1 cellular context compared by ENCODE assay signal in the genomic region with DNA sequence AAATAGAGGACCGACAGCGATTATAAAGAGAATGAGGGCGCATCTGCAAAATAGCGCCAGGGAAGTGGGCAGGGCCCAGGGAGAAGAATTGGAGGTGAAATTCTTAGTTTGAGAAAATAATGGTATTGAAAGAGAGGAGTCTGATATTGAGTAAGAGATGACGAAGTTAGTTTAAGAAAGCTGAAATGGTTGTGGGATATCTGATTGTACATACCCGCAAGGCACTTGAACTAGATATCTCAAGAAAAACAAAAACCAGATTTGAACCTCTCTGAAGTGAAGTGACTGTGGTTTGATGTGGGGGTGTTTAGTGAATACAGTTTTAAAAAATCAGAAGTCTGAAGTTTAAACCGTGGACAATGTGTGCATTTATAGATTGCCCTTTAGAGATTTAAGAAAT.
TF ChIP-seq lines count a peak whose summit lies in the region.

No MANE protein-coding gene starts in this region.

TF ChIP-seq in WTC11, 78 proteins besides CTCF, POLR2A, EP300 and RAD21 (continued from another document):
- TF ChIP-seq, protein P1, sequence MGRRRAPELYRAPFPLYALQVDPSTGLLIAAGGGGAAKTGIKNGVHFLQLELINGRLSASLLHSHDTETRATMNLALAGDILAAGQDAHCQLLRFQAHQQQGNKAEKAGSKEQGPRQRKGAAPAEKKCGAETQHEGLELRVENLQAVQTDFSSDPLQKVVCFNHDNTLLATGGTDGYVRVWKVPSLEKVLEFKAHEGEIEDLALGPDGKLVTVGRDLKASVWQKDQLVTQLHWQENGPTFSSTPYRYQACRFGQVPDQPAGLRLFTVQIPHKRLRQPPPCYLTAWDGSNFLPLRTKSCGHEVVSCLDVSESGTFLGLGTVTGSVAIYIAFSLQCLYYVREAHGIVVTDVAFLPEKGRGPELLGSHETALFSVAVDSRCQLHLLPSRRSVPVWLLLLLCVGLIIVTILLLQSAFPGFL (CRISPR knock-in tag; IDR thresholded peaks at IDR 0.05; ENCODE audit: borderline replicate concordance): no peak
- no peak for TF ChIP-seq NR1H2 (CRISPR knock-in tag; IDR thresholded peaks at IDR 0.05)
- no peak for TF ChIP-seq SMAD3 (CRISPR knock-in tag; IDR thresholded peaks at IDR 0.05; ENCODE audit: borderline replicate concordance)
- TF ChIP-seq, protein P2, sequence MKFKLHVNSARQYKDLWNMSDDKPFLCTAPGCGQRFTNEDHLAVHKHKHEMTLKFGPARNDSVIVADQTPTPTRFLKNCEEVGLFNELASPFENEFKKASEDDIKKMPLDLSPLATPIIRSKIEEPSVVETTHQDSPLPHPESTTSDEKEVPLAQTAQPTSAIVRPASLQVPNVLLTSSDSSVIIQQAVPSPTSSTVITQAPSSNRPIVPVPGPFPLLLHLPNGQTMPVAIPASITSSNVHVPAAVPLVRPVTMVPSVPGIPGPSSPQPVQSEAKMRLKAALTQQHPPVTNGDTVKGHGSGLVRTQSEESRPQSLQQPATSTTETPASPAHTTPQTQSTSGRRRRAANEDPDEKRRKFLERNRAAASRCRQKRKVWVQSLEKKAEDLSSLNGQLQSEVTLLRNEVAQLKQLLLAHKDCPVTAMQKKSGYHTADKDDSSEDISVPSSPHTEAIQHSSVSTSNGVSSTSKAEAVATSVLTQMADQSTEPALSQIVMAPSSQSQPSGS (CRISPR knock-in tag; IDR thresholded peaks at IDR 0.05; ENCODE audit: borderline replicate concordance, low read depth): no peak
- TF ChIP-seq SMAD4 (CRISPR knock-in tag; IDR thresholded peaks at IDR 0.05): no peak
- TF ChIP-seq, protein P3, sequence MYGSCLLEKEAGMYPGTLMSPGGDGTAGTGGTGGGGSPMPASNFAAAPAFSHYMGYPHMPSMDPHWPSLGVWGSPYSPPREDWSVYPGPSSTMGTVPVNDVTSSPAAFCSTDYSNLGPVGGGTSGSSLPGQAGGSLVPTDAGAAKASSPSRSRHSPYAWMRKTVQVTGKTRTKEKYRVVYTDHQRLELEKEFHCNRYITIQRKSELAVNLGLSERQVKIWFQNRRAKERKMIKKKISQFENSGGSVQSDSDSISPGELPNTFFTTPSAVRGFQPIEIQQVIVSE (CRISPR knock-in tag; IDR thresholded peaks at IDR 0.05; ENCODE audit: borderline replicate concordance): no peak
